Comparison of ENCODE assay signal across 8 cellular contexts in genomic region chr12:32400114-32400672, GRCh38. TPM values are rescaled to one million over a fixed set of nuclear protein-coding genes. Genes with fewer than 3 reads are reported as not detected.
DNase-seq lines count a peak whose midpoint lies in the region; ATAC-seq and TF ChIP-seq lines count a peak whose summit lies in the region.

No MANE protein-coding gene starts in this region.

- H3K4me1 ChIP-seq in DOHH2 (ENCODE audit: control insufficient read depth, low read length): peaks cover 18% of the 10 kb centered on the region
- peaks cover 4% of the 10 kb centered on the region for H3K4me1 ChIP-seq in colonic mucosa
- H3K4me1 ChIP-seq in mesodermal cell (ENCODE audit: control insufficient read depth, insufficient read depth, low read length, poor library complexity, severe bottlenecking): peaks cover 2% of the 10 kb centered on the region

- H3K27me3 ChIP-seq in DOHH2 (ENCODE audit: control insufficient read depth, low read length) (peaks cover 6% of the 10 kb centered on the region; the same call in 1 of the 2 replicates), colonic mucosa (no peaks in the 10 kb centered on the region)

- no peak for TF ChIP-seq CTCF in DOHH2 (IDR thresholded peaks at IDR 0.05; ENCODE audit: low read depth, low read length, poor library complexity, severe bottlenecking)
- no peak for TF ChIP-seq CTCF in NB4 (IDR thresholded peaks at IDR 0.05; ENCODE audit: low read depth, low read length)
- TF ChIP-seq CTCF in colonic mucosa (IDR thresholded peaks at IDR 0.05): no peak

- TF ChIP-seq POLR2A in NB4 (IDR thresholded peaks at IDR 0.05; ENCODE audit: extremely low read depth, insufficient read length): no peak

- no peaks in the 10 kb centered on the region for H4K20me1 ChIP-seq in DOHH2 (ENCODE audit: control insufficient read depth, insufficient read depth, low read depth, low read length)

- ATAC-seq in HG03135 (IDR thresholded peaks at IDR 0.05; ENCODE audit: unreplicated experiment) (no peak), GM21786 (IDR thresholded peaks at IDR 0.05; ENCODE audit: unreplicated experiment) (no peak)

- intact Hi-C loops in colonic mucosa (cut with DNase I): no loop called here

- H3K4me3 ChIP-seq in DOHH2 (ENCODE audit: low read length) (peak overlapping the region; percentile 78), NB4 (ENCODE audit: low read depth, low read length) (peak overlapping the region; percentile 46), colonic mucosa (peak overlapping the region; percentile 65), mesodermal cell (ENCODE audit: extremely low read depth, insufficient read depth, low read length, poor library complexity, severe bottlenecking) (peak overlapping the region; percentile 62)

- peak overlapping the region; percentile 95 to 96 for H3K9ac ChIP-seq in colonic mucosa (ENCODE audit: low read depth in 2 of 2, low read length in 2 of 2)

- H3K27ac ChIP-seq in DOHH2 (ENCODE audit: low read depth, low read length) (no peak overlapping the region), colonic mucosa (peak overlapping the region; percentile 97), mesodermal cell (ENCODE audit: low read depth, low read length, severe bottlenecking) (no peak overlapping the region)

- DNase-seq in NB4 (ENCODE audit: low read depth) (no peak), colonic mucosa (peak; percentile 66), NCI-H2107 treated with DMSO at 0.1 percent for 48 hours (lab: John Stamatoyannopoulos, UW; ENCODE audit: unreplicated experiment) (no peak)
- no peak for DNase-seq in activated effector memory CD4-positive, alpha-beta T cell treated with anti-CD3 and anti-CD28 coated beads, Interleukin-2, amount 50 U/mL, for 16 hours

- peaks cover 9% of the 10 kb centered on the region; the same call in 1 of the 2 replicates for H3F3A ChIP-seq in DOHH2 (ENCODE audit: control insufficient read depth, insufficient read depth)

- no peaks in the 10 kb centered on the region for H3K9me3 ChIP-seq in DOHH2 (ENCODE audit: control insufficient read depth, insufficient read depth, low read length)
- H3K9me3 ChIP-seq in colonic mucosa: no peaks in the 10 kb centered on the region
- no peaks in the 10 kb centered on the region for H3K9me3 ChIP-seq in mesodermal cell (ENCODE audit: control insufficient read depth, low read length)

- WGBS in mesodermal cell (ENCODE audit: insufficient coverage in 2 of 2), 2 experiments: 3 to 4% methylated on average over 11 to 12 of the region's 15 CpGs

- H3K36me3 ChIP-seq in DOHH2 (ENCODE audit: control insufficient read depth, low read length): no peaks in the 10 kb centered on the region
- H3K36me3 ChIP-seq in colonic mucosa: no peaks in the 10 kb centered on the region
- H3K36me3 ChIP-seq in mesodermal cell (ENCODE audit: control insufficient read depth, insufficient read depth, low read length): no peaks in the 10 kb centered on the region

- no peaks in the 10 kb centered on the region for H3K79me2 ChIP-seq in DOHH2 (ENCODE audit: control insufficient read depth, low read length)

- H3K4me2 ChIP-seq in DOHH2 (ENCODE audit: low read length): peak overlapping the region; percentile 73

- no peaks in the 10 kb centered on the region for H3K9me2 ChIP-seq in DOHH2 (replicated peaks; ENCODE audit: control insufficient read depth, low read length)

RNA-seq across cellular contexts. Expression of gene FGD4, which starts 0.8 kb away (rescaled TPM):
- 10 to 100 TPM; 38.4 to 47.6 TPM for total RNA-seq in colonic mucosa
- polyA plus RNA-seq in mesodermal cell (2013, experiment 1 of 2): 4.5 TPM
- 3.6 TPM for polyA plus RNA-seq in mesodermal cell (2013, experiment 2 of 2)
